Comparison of ENCODE assay signal across 8 cellular contexts in genomic region chr3:42590989-42591756, GRCh38. TPM values are rescaled to one million over a fixed set of nuclear protein-coding genes. Genes with fewer than 3 reads are reported as not detected.
DNase-seq lines count a peak whose midpoint lies in the region; ATAC-seq, FAIRE-seq and TF ChIP-seq lines count a peak whose summit lies in the region.

No MANE protein-coding gene starts in this region.

- H3K4me1 ChIP-seq in right cardiac atrium (ENCODE audit: control insufficient read depth, insufficient read depth, low read length), result peaks cover 2% of the 10 kb centered on the region
- peaks cover 0 to 7% of the 10 kb centered on the region in 2 donors for H3K4me1 ChIP-seq in small intestine (ENCODE audit: control insufficient read depth in 2 of 2, insufficient read depth in 1 of 2, low read depth in 1 of 2, low read length in 1 of 2)

- peak overlapping the region; percentile 95 for H3K27ac Mint-ChIP-seq in activated B cell treated with CpG ODN at 0.5 μM for 24 hours

- H3K27me3 ChIP-seq in right cardiac atrium (ENCODE audit: control insufficient read depth, insufficient read depth) (no peaks in the 10 kb centered on the region), small intestine (ENCODE audit: control insufficient read depth in 2 of 2, insufficient read depth in 2 of 2, low read length in 2 of 2) (no peaks in the 10 kb centered on the region)

- H3K9me3 ChIP-seq in right cardiac atrium (ENCODE audit: control insufficient read depth, low read length), result no peaks in the 10 kb centered on the region
- H3K9me3 ChIP-seq in small intestine (ENCODE audit: control insufficient read depth, low read depth), result no peaks in the 10 kb centered on the region

- H3K27ac ChIP-seq in right cardiac atrium (ENCODE audit: low read length) (peak overlapping the region; percentile 59), small intestine (ENCODE audit: low read depth in 1 of 2, low read length in 1 of 2) (peak overlapping the region in 1 of 2 donors; percentile 80)

- peaks cover 26% of the 10 kb centered on the region for H3K4me1 Mint-ChIP-seq in activated B cell treated with CpG ODN at 0.5 μM for 24 hours

- H3K9me3 Mint-ChIP-seq in activated B cell treated with CpG ODN at 0.5 μM for 24 hours, result no peaks in the 10 kb centered on the region

- peak; percentile 38 for DNase-seq in activated CD4-positive, CD25-positive, alpha-beta regulatory T cell treated with anti-CD3 and anti-CD28 coated beads, Interleukin-2, amount 50 U/mL, for 72 hours
- DNase-seq in activated CD4-positive, CD25-positive, alpha-beta regulatory T cell (lab: John Stamatoyannopoulos, UW), result no peak
- DNase-seq in activated B cell treated with CpG ODN at 0.5 μM for 24 hours, result no peak
- DNase-seq in right cardiac atrium, result peak in 2 of 3 donors; percentile 65 to 68
- DNase-seq in small intestine, result peak; percentile 20
- DNase-seq in EL, result no peak
- DNase-seq in superior temporal gyrus (ENCODE audit: extremely low spot score), result no peak

- CTCF ChIA-PET in activated B cell treated with CpG ODN at 0.5 μM for 24 hours (lab: Charles Lee), result interaction anchor here (0.9 to 2.5 kb wide), 3 partner anchors 9 to 154 kb away, joined by 3 to 7 read pairs (median 3); partner anchors contain the start of gene SEC22C

- no peaks in the 10 kb centered on the region for H3K27me3 Mint-ChIP-seq in activated B cell treated with CpG ODN at 0.5 μM for 24 hours

- peaks cover 40% of the 10 kb centered on the region for H3K36me3 Mint-ChIP-seq in activated B cell treated with CpG ODN at 0.5 μM for 24 hours (ENCODE audit: low read depth)

- 8% methylated on average over 44 of the region's 44 CpGs for WGBS in right cardiac atrium
- 4 to 9% (median 7%) methylated on average over 39 to 44 of the region's 44 CpGs for WGBS in small intestine, 3 donors

- no peak for FAIRE-seq in small intestine (lab: Jason Lieb, UNC)

- POLR2A ChIA-PET in activated B cell treated with CpG ODN at 0.5 μM for 24 hours (lab: Charles Lee), result interaction anchor here (0.7 to 4.3 kb wide), 11 partner anchors 10 to 705 kb away, joined by 3 to 85 read pairs (median 7); partner anchors contain the start of genes HIGD1A, NKTR, SEC22C and VIPR1

- intact Hi-C loops in activated B cell treated with CpG ODN at 0.5 μM for 24 hours (cut with micrococcal nuclease), result loop anchor here (1.0 kb wide), 3 partner anchors 9 to 22 kb away; partner anchors contain the start of gene NKTR
- intact Hi-C loops in right cardiac atrium (cut with DNase I), result no loop called here

- ATAC-seq in activated B cell treated with CpG ODN at 0.5 μM for 24 hours (ENCODE audit: low read depth), result peak; percentile 26
- peak; percentile 3 to 46 for ATAC-seq in right cardiac atrium
- no peak for ATAC-seq in HG03565 (IDR thresholded peaks at IDR 0.05; ENCODE audit: unreplicated experiment)

- peaks cover 3% of the 10 kb centered on the region in 2 donors for H3K36me3 ChIP-seq in small intestine (ENCODE audit: control insufficient read depth in 2 of 2, insufficient read depth in 2 of 2, low read length in 2 of 2)

- H3K4me3 ChIP-seq in right cardiac atrium (ENCODE audit: low read length) (peak overlapping the region; percentile 80), small intestine (ENCODE audit: low read depth in 1 of 2, low read length in 2 of 2) (peak overlapping the region; percentile 52 to 66)

- TF ChIP-seq CTCF in activated B cell treated with CpG ODN at 0.5 μM for 24 hours (IDR thresholded peaks at IDR 0.05), result no peak

- peak overlapping the region; percentile 93 for H3K4me3 Mint-ChIP-seq in activated B cell treated with CpG ODN at 0.5 μM for 24 hours

RNA-seq across cellular contexts. Expression of gene SS18L2, which starts 0.5 kb away (rescaled TPM):
- total RNA-seq in activated B cell treated with CpG ODN at 0.5 μM for 24 hours (57.0 and 61.3 TPM in 2 replicates), right cardiac atrium (10 to 100 TPM; 11.8 to 14.2 (median 13.5) TPM)
- polyA plus RNA-seq in right cardiac atrium (26.7 TPM), small intestine (10 to 100 TPM; 41.9 to 87.9 (median 70.8) TPM)

RNA-seq across cellular contexts. Expression of gene NKTR, which starts 9.3 kb away (rescaled TPM):
- 107 and 126 TPM in 2 replicates for total RNA-seq in activated B cell treated with CpG ODN at 0.5 μM for 24 hours
- total RNA-seq in right cardiac atrium, result 10 to 100 TPM; 27.7 to 35.8 (median 29.5) TPM
- polyA plus RNA-seq in right cardiac atrium, result 22.6 TPM
- polyA plus RNA-seq in small intestine, result 10 to 100 TPM; 11.3 to 25.0 (median 11.5) TPM

RNA-seq across cellular contexts. Expression of gene SEC22C, which starts 9.4 kb away (rescaled TPM):
- 36.4 and 38.3 TPM in 2 replicates for total RNA-seq in activated B cell treated with CpG ODN at 0.5 μM for 24 hours
- 10 to 100 TPM; 24.9 to 29.9 (median 28.4) TPM for total RNA-seq in right cardiac atrium
- 20.2 TPM for polyA plus RNA-seq in right cardiac atrium
- polyA plus RNA-seq in small intestine, result 10 to 100 TPM; 24.1 to 49.9 (median 43.0) TPM

Comparison
In these comparisons a context has a peak if more than half of its experiments do, and no peak if none do; other contexts are left out.
1. DNase-seq: peak in activated CD4-positive, CD25-positive, alpha-beta regulatory T cell treated with anti-CD3 and anti-CD28 coated beads, Interleukin-2, amount 50 U/mL, for 72 hours (single experiment), right cardiac atrium (2 of 3) and small intestine (single experiment); none in activated CD4-positive, CD25-positive, alpha-beta regulatory T cell (0 of 4), activated B cell treated with CpG ODN at 0.5 μM for 24 hours (single experiment), EL (single experiment) and superior temporal gyrus (single experiment).